In the genomic region with DNA sequence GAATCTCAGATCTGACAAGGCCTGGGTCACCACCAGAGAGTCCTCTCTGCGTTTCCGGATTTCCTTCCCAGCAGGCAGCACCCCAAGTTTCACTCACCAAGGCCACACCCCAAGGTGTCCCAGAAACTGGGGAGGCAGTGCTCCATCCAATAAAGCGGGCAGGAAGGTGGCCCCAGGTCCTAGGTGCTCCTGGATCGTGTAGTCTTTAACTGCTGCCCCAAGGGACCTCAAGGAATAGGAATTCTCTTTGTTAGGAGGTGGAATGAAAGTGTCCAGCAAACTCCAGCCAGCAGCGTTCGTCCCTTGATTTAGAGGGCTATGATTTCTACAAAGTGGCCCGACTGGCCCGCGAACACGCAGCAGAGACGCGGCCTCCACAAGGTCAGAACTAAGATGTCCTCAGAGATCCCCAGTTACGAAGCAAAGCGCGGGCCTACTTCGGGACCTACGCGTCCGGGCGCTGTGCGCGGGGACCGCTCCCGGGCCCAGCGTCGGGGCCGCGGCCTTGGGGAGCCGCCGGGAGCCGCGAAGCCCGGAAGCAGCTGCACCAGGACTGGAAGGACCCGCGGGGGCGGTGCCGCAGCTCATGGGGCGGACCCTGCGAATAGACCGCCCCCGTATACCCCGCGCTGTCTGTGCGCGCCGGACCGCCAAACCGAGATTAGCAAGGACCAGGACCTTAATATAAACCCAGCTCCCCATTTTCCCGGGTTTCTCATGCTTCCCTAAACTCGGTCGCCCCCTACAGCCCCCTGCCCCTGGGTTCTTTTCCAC, we compare ENCODE assay signal across 7 cellular contexts. TPM values are rescaled to one million over a fixed set of nuclear protein-coding genes. Genes with fewer than 3 reads are reported as not detected.
DNase-seq lines count a peak whose midpoint lies in the region; ATAC-seq and TF ChIP-seq lines count a peak whose summit lies in the region.

A gene with protein sequence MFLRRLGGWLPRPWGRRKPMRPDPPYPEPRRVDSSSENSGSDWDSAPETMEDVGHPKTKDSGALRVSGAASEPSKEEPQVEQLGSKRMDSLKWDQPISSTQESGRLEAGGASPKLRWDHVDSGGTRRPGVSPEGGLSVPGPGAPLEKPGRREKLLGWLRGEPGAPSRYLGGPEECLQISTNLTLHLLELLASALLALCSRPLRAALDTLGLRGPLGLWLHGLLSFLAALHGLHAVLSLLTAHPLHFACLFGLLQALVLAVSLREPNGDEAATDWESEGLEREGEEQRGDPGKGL (minus strand): TSS at position 555 of the 774 bp plus-strand sequence. CDS start 831 bp downstream, outside the sequence.

- no peaks in the 10 kb centered on the region for H3K27me3 ChIP-seq in dorsolateral prefrontal cortex
- H3K27me3 ChIP-seq in right lobe of liver: no peaks in the 10 kb centered on the region

- intact Hi-C loops in dorsolateral prefrontal cortex (cut with DNase I) (no loop called here), right lobe of liver (cut with DNase I) (no loop called here)

- H3K27ac ChIP-seq in dorsolateral prefrontal cortex (peak within 1 kb of the TSS in 58 of 59 donors; percentile 28 to 93 (median 83)), right lobe of liver (peak within 1 kb of the TSS; percentile 59 to 79 (median 64))

- H3K36me3 ChIP-seq in right lobe of liver: peaks cover 0 to 5% (median 1%) of the 10 kb centered on the region in 4 donors

- H3K4me3 ChIP-seq in dorsolateral prefrontal cortex (peak within 1 kb of the TSS; percentile 62 to 96 (median 80)), right lobe of liver (peak within 1 kb of the TSS; percentile 51 to 89 (median 73))

- DNase-seq in NCI-H748 (lab: John Stamatoyannopoulos, UW; ENCODE audit: unreplicated experiment): peak; percentile 93
- DNase-seq in activated CD4-positive, alpha-beta T cell treated with anti-CD3 and anti-CD28 coated beads, Interleukin-2, amount 50 U/mL, for 48 hours: peak; percentile 78 to 84
- DNase-seq in dorsolateral prefrontal cortex: peak; percentile 67 to 90 (median 86)
- DNase-seq in right lobe of liver: peak; percentile 87 to 90 (median 90)
- peak; percentile 72 to 73 for DNase-seq in stimulated activated CD4-positive, alpha-beta T cell treated with anti-CD3 and anti-CD28 coated beads, Interleukin-4, amount 100 ng/mL, for 4 hours

- TF ChIP-seq CTCF in dorsolateral prefrontal cortex (IDR thresholded peaks at IDR 0.05 in 54 of 56, conservative IDR thresholded peaks at IDR 0.05 in 2 of 56; ENCODE audit: low read depth in 1 of 56, partially characterized antibody in 56 of 56) (peak in 14 of 56 donors; percentile 4 to 37 (median 20)), right lobe of liver (IDR thresholded peaks at IDR 0.05) (no peak)

- H3K4me1 ChIP-seq in right lobe of liver: peaks cover 1 to 51% (median 18%) of the 10 kb centered on the region in 4 donors

- TF ChIP-seq POLR2A in GM15510 (IDR thresholded peaks at IDR 0.05; ENCODE audit: borderline replicate concordance, extremely low read depth, insufficient read length) (peak; percentile 88), right lobe of liver (IDR thresholded peaks at IDR 0.05) (peak; percentile 79)

- ATAC-seq in HG03342 (IDR thresholded peaks at IDR 0.05; ENCODE audit: unreplicated experiment) (peak; percentile 44), right lobe of liver (peak; percentile 68 to 84 (median 78))

- 1% methylated on average over 7 of the region's 51 CpGs for WGBS in right lobe of liver (ENCODE audit: insufficient coverage, low coverage, low lambda C conversion rate, missing lambda C conversion rate)

- no peaks in the 10 kb centered on the region for H3K9me3 ChIP-seq in right lobe of liver

RNA-seq across cellular contexts. Expression of the gene that starts here (rescaled TPM):
- 10 to 100 TPM; 10.7 to 19.7 (median 13.8) TPM for total RNA-seq in dorsolateral prefrontal cortex
- total RNA-seq in right lobe of liver: 1 to 10 TPM; 6.6 to 8.7 (median 7.6) TPM

Comparison
In these comparisons a context has a peak if more than half of its experiments do, and no peak if none do; other contexts are left out.
1. Peak in every context shown above with its lines: DNase-seq, ATAC-seq, H3K4me3 ChIP-seq and H3K27ac ChIP-seq.